In genomic region chr19:51710163-51710562, GRCh38 we compare ENCODE assay signal across 19 cellular contexts. TPM values are rescaled to one million over a fixed set of nuclear protein-coding genes. Genes with fewer than 3 reads are reported as not detected.
DNase-seq lines count a peak whose midpoint lies in the region; ATAC-seq and TF ChIP-seq lines count a peak whose summit lies in the region.
"Had no signal": no experiment of that assay in that cellular context is flagged by ENCODE, and none has a peak within 500 bp of the region (broad histone marks: within the 10 kb centered on the region; RNA-seq: fewer than 3 reads in every experiment).

No MANE protein-coding gene starts in this region.

- DNase-seq in Karpas-422, result peak; percentile 55
- DNase-seq in amniotic epithelial cell (ENCODE audit: low read depth), result peak; percentile 74
- DNase-seq in iris pigment epithelial cell (ENCODE audit: low read depth), result peak; percentile 39
- no peak for DNase-seq in psoas muscle
- no peak for DNase-seq in NCI-H2171 treated with DMSO at 0.1 percent for 48 hours (lab: John Stamatoyannopoulos, UW)
- DNase-seq in medulla oblongata (ENCODE audit: extremely low spot score), result no peak
- DNase-seq: AML-193; CD8-positive, alpha-beta T cell; DMS79; GDM1; NCI-H1417 treated with DMSO at 0.1 percent for 48 hours; NCI-H2029 treated with DMSO at 0.1 percent for 48 hours; NCI-H510A; NCI-H82; PC-9 had no signal

- intact Hi-C loops in psoas muscle (cut with DNase I), result no loop called here

- no peaks in the 10 kb centered on the region for H4K20me1 ChIP-seq in BLaER1
- H4K20me1 ChIP-seq in Karpas-422 (ENCODE audit: insufficient read depth, low read depth, low read length), result no peaks in the 10 kb centered on the region; the same call in 1 of the 2 replicates

- no peaks in the 10 kb centered on the region for H3K27me3 ChIP-seq in BLaER1
- no peaks in the 10 kb centered on the region for H3K27me3 ChIP-seq in Karpas-422 (ENCODE audit: low read length)
- peaks cover 0 to 9% (median 2%) of the 10 kb centered on the region in 3 donors for H3K27me3 ChIP-seq in psoas muscle (ENCODE audit: insufficient read depth in 3 of 3, low read length in 2 of 3)

- no peak overlapping the region for H2AFZ ChIP-seq in Karpas-422 (ENCODE audit: low read length)
- H2AFZ ChIP-seq: PC-9 had no signal

- H3K9me3 ChIP-seq in BLaER1 (peaks cover 6% of the 10 kb centered on the region; the same call in 1 of the 2 replicates), Karpas-422 (ENCODE audit: low read length) (no peaks in the 10 kb centered on the region), psoas muscle (no peaks in the 10 kb centered on the region)

- peaks cover 55% of the 10 kb centered on the region for H3K4me1 ChIP-seq in BLaER1
- H3K4me1 ChIP-seq in Karpas-422 (ENCODE audit: low read length), result peaks cover 57% of the 10 kb centered on the region
- H3K4me1 ChIP-seq in psoas muscle, result no peaks in the 10 kb centered on the region

- H3K9ac ChIP-seq in BLaER1, result no peak overlapping the region
- no peak overlapping the region; the same call in 1 of the 2 replicates for H3K9ac ChIP-seq in Karpas-422 (ENCODE audit: low read length)

- H3K9me2 ChIP-seq in Karpas-422 (replicated peaks; ENCODE audit: insufficient read depth, low read length), result no peaks in the 10 kb centered on the region

- ATAC-seq in psoas muscle, result no peak
- no peak for ATAC-seq in HG03280 (IDR thresholded peaks at IDR 0.05; ENCODE audit: unreplicated experiment)
- ATAC-seq: CD8-positive, alpha-beta T cell; GM12878 had no signal

- peak overlapping the region; percentile 61; the same call in 1 of the 2 replicates for H3K27ac ChIP-seq in BLaER1
- peak overlapping the region; percentile 92 for H3K27ac ChIP-seq in Karpas-422 (ENCODE audit: low read length)
- H3K27ac ChIP-seq in psoas muscle, result no peak overlapping the region
- H3K27ac ChIP-seq: A549, PC-9 had no signal

- H3K36me3 ChIP-seq in BLaER1, result peaks cover 31% of the 10 kb centered on the region
- H3K36me3 ChIP-seq in Karpas-422 (ENCODE audit: insufficient read depth, low read length), result peaks cover 12% of the 10 kb centered on the region
- H3K36me3 ChIP-seq in psoas muscle (ENCODE audit: insufficient read depth in 1 of 2, low read depth in 1 of 2), result peaks cover 0 to 20% of the 10 kb centered on the region in 2 donors

- peaks cover 6% of the 10 kb centered on the region for H3K79me2 ChIP-seq in Karpas-422 (ENCODE audit: low read length)

- H3K4me3 ChIP-seq in BLaER1 (no peak overlapping the region), Karpas-422 (ENCODE audit: low read length) (no peak overlapping the region), psoas muscle (no peak overlapping the region)
- H3K4me3 ChIP-seq: A549, GM12878, PC-9 had no signal

- no peak for TF ChIP-seq CTCF in psoas muscle (IDR thresholded peaks at IDR 0.05)

- H3K4me2 ChIP-seq in BLaER1, result peak overlapping the region; percentile 72
- H3K4me2 ChIP-seq in Karpas-422 (ENCODE audit: low read depth, low read length, poor library complexity, severe bottlenecking), result peak overlapping the region; percentile 46
- H3K4me2 ChIP-seq: A549, PC-9 had no signal

- WGBS in psoas muscle, 3 donors, result 50 to 51% (median 50%) methylated on average over 2 of the region's 2 CpGs

RNA-seq across cellular contexts. Expression of gene HAS1, which starts 13.6 kb away (rescaled TPM):
- total RNA-seq in Karpas-422 (2014; rRNA removed; shearing (Covaris generic); ENCODE audit: low replicate concordance), result not detected in 2 replicates
- under 1 TPM in 2 of 4 donors, not detected in 2; 0.32 to 0.46 TPM for total RNA-seq in psoas muscle
- under 1 TPM; 0.04 to 0.25 (median 0.04) TPM for polyA plus RNA-seq in psoas muscle
- total RNA-seq: CD8-positive, alpha-beta T cell; GM12878; PC-9 had no signal
- polyA plus RNA-seq: A549, GM12878 had no signal

RNA-seq across cellular contexts. Expression of gene SPACA6, which starts 17.0 kb away (rescaled TPM):
- total RNA-seq in Karpas-422 (2014; rRNA removed; shearing (Covaris generic); ENCODE audit: low replicate concordance), result 20.7 and 49.8 TPM in 2 replicates
- 1 to 10 TPM; 2.9 to 4.2 (median 3.5) TPM for total RNA-seq in psoas muscle
- polyA plus RNA-seq in psoas muscle, result 1 to 10 TPM; 1.5 to 5.2 (median 2.1) TPM

RNA-seq across cellular contexts. Expression of gene FPR1, which starts 41.5 kb away (rescaled TPM):
- total RNA-seq in Karpas-422 (2014; rRNA removed; shearing (Covaris generic); ENCODE audit: low replicate concordance), result 5.8 and 14.8 TPM in 2 replicates
- 1 to 10 TPM; 1.5 to 6.7 (median 3.5) TPM for total RNA-seq in psoas muscle
- polyA plus RNA-seq in psoas muscle, result 1 to 10 TPM in 1 of 3 donors, under 1 TPM in 2; 0.45 to 2.1 (median 0.55) TPM
- total RNA-seq: CD8-positive, alpha-beta T cell; GM12878; PC-9 had no signal
- polyA plus RNA-seq: A549, GM12878 had no signal

RNA-seq across cellular contexts. Expression of gene FPR2, which starts 50.8 kb away (rescaled TPM):
- 0.58 and 7.9 TPM in 2 replicates for total RNA-seq in Karpas-422 (2014; rRNA removed; shearing (Covaris generic); ENCODE audit: low replicate concordance)
- total RNA-seq in psoas muscle, result under 1 TPM; 0.30 to 0.98 (median 0.68) TPM
- under 1 TPM; 0.06 to 0.21 (median 0.08) TPM for polyA plus RNA-seq in psoas muscle
- total RNA-seq: CD8-positive, alpha-beta T cell; GM12878; PC-9 had no signal
- polyA plus RNA-seq: A549, GM12878 had no signal

Comparison
In these comparisons a context has a peak if more than half of its experiments do, and no peak if none do; other contexts are left out.
1. DNase-seq: peak in Karpas-422 (single experiment), amniotic epithelial cell (single experiment) and iris pigment epithelial cell (single experiment); none in psoas muscle (0 of 2), NCI-H2171 treated with DMSO at 0.1 percent for 48 hours (single experiment) and medulla oblongata (single experiment).